8 cellular contexts compared by ENCODE assay signal in genomic region chr7:148772297-148773089, GRCh38.
A peak's percentile ranks its signal among the peaks of the same experiment; 100 is the strongest.
DNase-seq lines count a peak whose midpoint lies in the region; ATAC-seq and TF ChIP-seq lines count a peak whose summit lies in the region.

No MANE protein-coding gene starts in this region.

- no peak overlapping the region for H3K4me2 ChIP-seq in Karpas-422 (ENCODE audit: low read depth, low read length, poor library complexity, severe bottlenecking)

- ATAC-seq in activated CD4-positive, alpha-beta T cell treated with anti-CD3 and anti-CD28 coated beads for 36 hours = peak; percentile 87

- 84% methylated on average over 8 of the region's 8 CpGs for WGBS in suprapubic skin

- TF ChIP-seq EP300 in suprapubic skin (IDR thresholded peaks at IDR 0.05) = no peak

- no peak for TF ChIP-seq POLR2A in suprapubic skin (IDR thresholded peaks at IDR 0.05)

- no peaks in the 10 kb centered on the region for H4K20me1 ChIP-seq in Karpas-422 (ENCODE audit: insufficient read depth, low read depth, low read length)

- H3K4me3 Mint-ChIP-seq in activated CD4-positive, alpha-beta T cell treated with anti-CD3 and anti-CD28 coated beads for 36 hours = peak overlapping the region; percentile 35

- no peaks in the 10 kb centered on the region for H3K9me2 ChIP-seq in Karpas-422 (replicated peaks; ENCODE audit: insufficient read depth, low read length)

- H3K27ac Mint-ChIP-seq in activated CD4-positive, alpha-beta T cell treated with anti-CD3 and anti-CD28 coated beads for 36 hours = peak overlapping the region; percentile 77

- H3K9me3 Mint-ChIP-seq in activated CD4-positive, alpha-beta T cell treated with anti-CD3 and anti-CD28 coated beads for 36 hours (ENCODE audit: low read depth) = no peaks in the 10 kb centered on the region

- TF ChIP-seq CTCF in suprapubic skin (IDR thresholded peaks at IDR 0.05) = no peak

- H3K27me3 ChIP-seq in Karpas-422 (ENCODE audit: low read length) (no peaks in the 10 kb centered on the region), suprapubic skin (no peaks in the 10 kb centered on the region)

- H3K4me1 Mint-ChIP-seq in activated CD4-positive, alpha-beta T cell treated with anti-CD3 and anti-CD28 coated beads for 36 hours = peaks cover 25% of the 10 kb centered on the region

- H3K36me3 ChIP-seq in Karpas-422 (ENCODE audit: insufficient read depth, low read length) = peaks cover 18% of the 10 kb centered on the region; the same call in 1 of the 2 replicates
- H3K36me3 ChIP-seq in suprapubic skin = peaks cover 76% of the 10 kb centered on the region

- intact Hi-C loops in activated CD4-positive, alpha-beta T cell treated with anti-CD3 and anti-CD28 coated beads for 36 hours (cut with DNase I, micrococcal nuclease) = loop anchor here (2.0 to 5.0 kb wide), 5 partner anchors 70 to 266 kb away; partner anchors contain the start of gene CUL1 (in 1 of the 2)
- intact Hi-C loops in head of caudate nucleus (cut with DNase I) = no loop called here

- peaks cover 34% of the 10 kb centered on the region for H3K79me2 ChIP-seq in Karpas-422 (ENCODE audit: low read length)

- CTCF ChIA-PET in activated CD4-positive, alpha-beta T cell treated with anti-CD3 and anti-CD28 coated beads for 36 hours (lab: Charles Lee) = interaction anchor here (1.0 to 2.8 kb wide), 4 partner anchors 21 to 194 kb away, joined by 3 to 9 read pairs (median 4); no protein-coding TSS in a partner anchor

- H3K4me3 ChIP-seq in Karpas-422 (ENCODE audit: low read length) (no peak overlapping the region), suprapubic skin (no peak overlapping the region)

- DNase-seq in activated CD8-positive, alpha-beta memory T cell treated with anti-CD3 and anti-CD28 coated beads, Interleukin-2, amount 50 U/mL, for 4 hours = peak; percentile 46
- DNase-seq in activated CD8-positive, alpha-beta memory T cell treated with anti-CD3 and anti-CD28 coated beads for 24 hours = no peak
- peak; percentile 62 for DNase-seq in activated CD4-positive, alpha-beta T cell treated with anti-CD3 and anti-CD28 coated beads for 36 hours
- DNase-seq in head of caudate nucleus = peak in 34 of 42 donors; percentile 7 to 80 (median 43)
- DNase-seq in stimulated activated CD8-positive, alpha-beta memory T cell treated with anti-CD3 and anti-CD28 coated beads, Interleukin-7, amount 100 ng/mL, for 4 hours (ENCODE audit: low read depth in 2 of 2) = peak; percentile 27 to 28
- DNase-seq in ecto neural progenitor cell (ENCODE audit: low spot score) = no peak
- no peak for DNase-seq in Karpas-422
- no peak for DNase-seq in suprapubic skin (ENCODE audit: low spot score in 2 of 2)

- no peaks in the 10 kb centered on the region for H3K9me3 ChIP-seq in Karpas-422 (ENCODE audit: low read length)
- no peaks in the 10 kb centered on the region for H3K9me3 ChIP-seq in suprapubic skin

- peaks cover 40% of the 10 kb centered on the region for H3K36me3 Mint-ChIP-seq in activated CD4-positive, alpha-beta T cell treated with anti-CD3 and anti-CD28 coated beads for 36 hours (ENCODE audit: low read depth)

- H2AFZ ChIP-seq in Karpas-422 (ENCODE audit: low read length) = no peak overlapping the region

- H3K27ac ChIP-seq in Karpas-422 (ENCODE audit: low read length) = no peak overlapping the region
- no peak overlapping the region for H3K27ac ChIP-seq in suprapubic skin

- POLR2A ChIA-PET in activated CD4-positive, alpha-beta T cell treated with anti-CD3 and anti-CD28 coated beads for 36 hours (lab: Charles Lee) = interaction anchor here (0.8 kb wide), 1 partner anchor 61 kb away, joined by 3 read pairs; no protein-coding TSS in a partner anchor

- no peak overlapping the region for H3K9ac ChIP-seq in Karpas-422 (ENCODE audit: low read length)

- H3K4me1 ChIP-seq in Karpas-422 (ENCODE audit: low read length) (peaks cover 37% of the 10 kb centered on the region), suprapubic skin (no peaks in the 10 kb centered on the region)

- H3K27me3 Mint-ChIP-seq in activated CD4-positive, alpha-beta T cell treated with anti-CD3 and anti-CD28 coated beads for 36 hours = no peaks in the 10 kb centered on the region

Comparison
In these comparisons a context has a peak if more than half of its experiments do, and no peak if none do; other contexts are left out.
1. DNase-seq: peak in activated CD8-positive, alpha-beta memory T cell treated with anti-CD3 and anti-CD28 coated beads, Interleukin-2, amount 50 U/mL, for 4 hours (single experiment), activated CD4-positive, alpha-beta T cell treated with anti-CD3 and anti-CD28 coated beads for 36 hours (single experiment), head of caudate nucleus (34 of 42) and stimulated activated CD8-positive, alpha-beta memory T cell treated with anti-CD3 and anti-CD28 coated beads, Interleukin-7, amount 100 ng/mL, for 4 hours (2 of 2); none in activated CD8-positive, alpha-beta memory T cell treated with anti-CD3 and anti-CD28 coated beads for 24 hours (single experiment), ecto neural progenitor cell (single experiment), Karpas-422 (single experiment) and suprapubic skin (0 of 2).